In the genomic region with DNA sequence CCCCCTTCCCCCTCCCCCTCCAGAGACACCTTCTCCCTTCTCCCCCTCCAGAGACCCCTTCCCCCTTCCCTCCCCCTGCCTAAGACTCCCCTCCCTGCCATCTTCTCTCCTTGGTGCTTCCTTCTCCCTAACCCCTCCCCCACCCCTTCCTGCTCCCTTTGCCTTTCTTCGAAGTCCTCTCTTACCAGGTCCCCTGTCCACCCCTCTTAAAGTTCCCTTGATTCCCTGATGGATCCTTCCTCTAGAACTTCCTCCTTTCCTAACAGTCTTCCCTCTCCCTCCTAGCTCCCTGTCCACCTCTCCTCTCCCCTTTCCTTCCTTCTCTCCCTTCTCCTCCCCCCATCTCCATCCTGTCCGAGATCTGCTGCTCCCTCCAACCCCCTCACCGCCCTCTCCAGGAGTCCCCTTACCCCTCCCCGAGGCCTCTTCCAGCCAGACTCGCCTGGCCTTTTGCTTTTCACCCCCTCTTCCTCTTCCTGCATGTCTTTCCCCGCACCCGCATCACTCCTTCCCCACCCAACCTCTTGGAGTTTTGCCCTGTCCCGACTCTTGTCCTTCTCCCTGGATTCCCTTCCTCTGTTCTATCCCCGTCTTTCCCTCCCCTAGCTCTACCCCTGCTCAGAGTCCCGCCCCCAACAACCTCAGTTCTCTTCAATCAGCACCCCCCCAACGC, we compare ENCODE assay signal across 23 cellular contexts. TPM values are rescaled to one million over a fixed set of nuclear protein-coding genes. Genes with fewer than 3 reads are reported as not detected.
A peak's percentile ranks its signal among the peaks of the same experiment; 100 is the strongest.
DNase-seq lines count a peak whose midpoint lies in the region; ATAC-seq lines count a peak whose summit lies in the region.
"Had no signal": no experiment of that assay in that cellular context is flagged by ENCODE, and none has a peak within 500 bp of the region (broad histone marks: within the 10 kb centered on the region; RNA-seq: fewer than 3 reads in every experiment).

No MANE protein-coding gene starts in this region.

- H3K27ac Mint-ChIP-seq in activated naive CD4-positive, alpha-beta T cell treated with anti-CD3 and anti-CD28 coated beads, Interleukin-2, amount 50 U/mL, for 24 hours = peak overlapping the region; percentile 23
- no peak overlapping the region for H3K27ac Mint-ChIP-seq in activated naive CD4-positive, alpha-beta T cell treated with anti-CD3 and anti-CD28 coated beads for 36 hours
- H3K27ac Mint-ChIP-seq in activated T-helper 1 cell treated with anti-CD3 and anti-CD28 coated beads, Interleukin-12 subunit alpha, Interleukin-12 subunit beta, Interleukin-2, Interleukin-4 antibody, amounts not matched to agents 30 ng/mL and 10 ng/mL and 1 ng/mL, durations not matched to agents 14 hours and 24 hours and 36 hours = peak overlapping the region; percentile 10
- H3K27ac Mint-ChIP-seq in stimulated activated memory B cell treated with anti-CD40 and anti-IgM and Interleukin-4, amounts not matched to agents 10 μg/mL and 1 μg/mL and 100 μg/mL, for 72 hours = peak overlapping the region; percentile 88
- no peak overlapping the region for H3K27ac Mint-ChIP-seq in natural killer cell treated with Interleukin-12 subunit alpha and Interleukin-12 subunit beta and Interleukin-15 and Interleukin-18, amount 100 ng/mL, for 72 hours

- H3K27ac ChIP-seq in iPS DF 6.9 (ENCODE audit: low read length) = no peak overlapping the region
- H3K27ac ChIP-seq: PC-9, prostate gland, uterus had no signal

- H3K27me3 ChIP-seq in iPS DF 6.9 (ENCODE audit: control insufficient read depth, insufficient read depth, low read length) = peaks cover 14% of the 10 kb centered on the region; the same call in 1 of the 2 replicates

- no peak for ATAC-seq in stimulated activated memory B cell treated with anti-CD40 and anti-IgM and Interleukin-4, amounts not matched to agents 10 μg/mL and 1 μg/mL and 100 μg/mL, for 72 hours
- no peak for ATAC-seq in natural killer cell treated with Interleukin-12 subunit alpha and Interleukin-12 subunit beta and Interleukin-15 and Interleukin-18, amount 100 ng/mL, for 72 hours

- no CpG with 5 or more reads among the region's 11 CpGs for WGBS in iPS DF 6.9 (ENCODE audit: insufficient coverage, insufficient read length)

- peaks cover 50% of the 10 kb centered on the region for H3K4me1 Mint-ChIP-seq in activated naive CD4-positive, alpha-beta T cell treated with anti-CD3 and anti-CD28 coated beads, Interleukin-2, amount 50 U/mL, for 24 hours
- H3K4me1 Mint-ChIP-seq in activated naive CD4-positive, alpha-beta T cell treated with anti-CD3 and anti-CD28 coated beads for 36 hours (ENCODE audit: low read depth) = peaks cover 40% of the 10 kb centered on the region
- H3K4me1 Mint-ChIP-seq in activated T-helper 1 cell treated with anti-CD3 and anti-CD28 coated beads, Interleukin-12 subunit alpha, Interleukin-12 subunit beta, Interleukin-2, Interleukin-4 antibody, amounts not matched to agents 30 ng/mL and 10 ng/mL and 1 ng/mL, durations not matched to agents 14 hours and 24 hours and 36 hours (ENCODE audit: low read depth) = peaks cover 55% of the 10 kb centered on the region
- peaks cover 66% of the 10 kb centered on the region for H3K4me1 Mint-ChIP-seq in stimulated activated memory B cell treated with anti-CD40 and anti-IgM and Interleukin-4, amounts not matched to agents 10 μg/mL and 1 μg/mL and 100 μg/mL, for 72 hours
- H3K4me1 Mint-ChIP-seq in natural killer cell treated with Interleukin-12 subunit alpha and Interleukin-12 subunit beta and Interleukin-15 and Interleukin-18, amount 100 ng/mL, for 72 hours (ENCODE audit: low read depth in 2 of 2) = peaks cover 47% of the 10 kb centered on the region in 2 donors

- H3K4me3 Mint-ChIP-seq in activated naive CD4-positive, alpha-beta T cell treated with anti-CD3 and anti-CD28 coated beads, Interleukin-2, amount 50 U/mL, for 24 hours = no peak overlapping the region
- H3K4me3 Mint-ChIP-seq in activated naive CD4-positive, alpha-beta T cell treated with anti-CD3 and anti-CD28 coated beads for 36 hours = no peak overlapping the region
- H3K4me3 Mint-ChIP-seq in activated T-helper 1 cell treated with anti-CD3 and anti-CD28 coated beads, Interleukin-12 subunit alpha, Interleukin-12 subunit beta, Interleukin-2, Interleukin-4 antibody, amounts not matched to agents 30 ng/mL and 10 ng/mL and 1 ng/mL, durations not matched to agents 14 hours and 24 hours and 36 hours = no peak overlapping the region
- H3K4me3 Mint-ChIP-seq in stimulated activated memory B cell treated with anti-CD40 and anti-IgM and Interleukin-4, amounts not matched to agents 10 μg/mL and 1 μg/mL and 100 μg/mL, for 72 hours = peak overlapping the region; percentile 42
- H3K4me3 Mint-ChIP-seq in natural killer cell treated with Interleukin-12 subunit alpha and Interleukin-12 subunit beta and Interleukin-15 and Interleukin-18, amount 100 ng/mL, for 72 hours = no peak overlapping the region
- H3K4me3 Mint-ChIP-seq: B cell had no signal

- H3K9me3 Mint-ChIP-seq in activated naive CD4-positive, alpha-beta T cell treated with anti-CD3 and anti-CD28 coated beads, Interleukin-2, amount 50 U/mL, for 24 hours = no peaks in the 10 kb centered on the region
- no peaks in the 10 kb centered on the region for H3K9me3 Mint-ChIP-seq in activated naive CD4-positive, alpha-beta T cell treated with anti-CD3 and anti-CD28 coated beads for 36 hours
- no peaks in the 10 kb centered on the region for H3K9me3 Mint-ChIP-seq in activated T-helper 1 cell treated with anti-CD3 and anti-CD28 coated beads, Interleukin-12 subunit alpha, Interleukin-12 subunit beta, Interleukin-2, Interleukin-4 antibody, amounts not matched to agents 30 ng/mL and 10 ng/mL and 1 ng/mL, durations not matched to agents 14 hours and 24 hours and 36 hours
- peaks cover 3% of the 10 kb centered on the region for H3K9me3 Mint-ChIP-seq in stimulated activated memory B cell treated with anti-CD40 and anti-IgM and Interleukin-4, amounts not matched to agents 10 μg/mL and 1 μg/mL and 100 μg/mL, for 72 hours
- H3K9me3 Mint-ChIP-seq in natural killer cell treated with Interleukin-12 subunit alpha and Interleukin-12 subunit beta and Interleukin-15 and Interleukin-18, amount 100 ng/mL, for 72 hours = no peaks in the 10 kb centered on the region

- no peaks in the 10 kb centered on the region; the same call in 1 of the 2 replicates for H3K9me3 ChIP-seq in iPS DF 6.9 (ENCODE audit: control insufficient read depth, insufficient read depth, low read length)
- H3K9me3 ChIP-seq: Caco-2, prostate gland, uterus had no signal

- peaks cover 4% of the 10 kb centered on the region for H3K4me1 ChIP-seq in iPS DF 6.9 (ENCODE audit: control insufficient read depth, insufficient read depth, low read length)

- peak overlapping the region; percentile 22; the same call in 1 of the 2 replicates for H3K4me3 ChIP-seq in iPS DF 6.9 (ENCODE audit: low read length)
- H3K4me3 ChIP-seq: PC-9, prostate gland, uterus had no signal

- H3K36me3 ChIP-seq in iPS DF 6.9 (ENCODE audit: control insufficient read depth, insufficient read depth, low read length) = peaks cover 4% of the 10 kb centered on the region; the same call in 1 of the 2 replicates
- H3K36me3 ChIP-seq: prostate gland, uterus had no signal

- no peak for DNase-seq in activated naive CD4-positive, alpha-beta T cell treated with anti-CD3 and anti-CD28 coated beads for 36 hours
- DNase-seq in activated T-helper 1 cell treated with anti-CD3 and anti-CD28 coated beads, Interleukin-12 subunit alpha, Interleukin-12 subunit beta, Interleukin-2, Interleukin-4 antibody, amounts not matched to agents 30 ng/mL and 10 ng/mL and 1 ng/mL, durations not matched to agents 14 hours and 24 hours and 36 hours (ENCODE audit: low spot score) = no peak
- DNase-seq in iPS DF 6.9 (ENCODE audit: low read depth, low spot score) = no peak
- DNase-seq in NCI-H2107 treated with DMSO at 0.1 percent for 48 hours (lab: John Stamatoyannopoulos, UW; ENCODE audit: unreplicated experiment) = no peak
- no peak for DNase-seq in natural killer cell treated with Interleukin-12 subunit alpha and Interleukin-12 subunit beta and Interleukin-15 and Interleukin-18, amount 100 ng/mL, for 72 hours (ENCODE audit: low spot score)
- DNase-seq in NCI-H2227 (lab: John Stamatoyannopoulos, UW; ENCODE audit: unreplicated experiment) = no peak
- DNase-seq: activated CD4-positive, alpha-beta T cell treated with anti-CD3 and anti-CD28 coated beads for 1 hour; activated effector memory CD4-positive, alpha-beta T cell treated with Interleukin-2 at 50 U/mL for 16 hours; amygdala; Caco-2; head of caudate nucleus; kidney glomerular epithelial cell; NCI-H1436 treated with DMSO at 0.1 percent for 48 hours; NCI-H748 treated with DMSO at 0.1 percent for 48 hours; PC-9; T1000; uterus had no signal

- no peaks in the 10 kb centered on the region for H3K36me3 Mint-ChIP-seq in activated naive CD4-positive, alpha-beta T cell treated with anti-CD3 and anti-CD28 coated beads, Interleukin-2, amount 50 U/mL, for 24 hours
- no peaks in the 10 kb centered on the region for H3K36me3 Mint-ChIP-seq in activated naive CD4-positive, alpha-beta T cell treated with anti-CD3 and anti-CD28 coated beads for 36 hours (ENCODE audit: low read depth)
- peaks cover 18% of the 10 kb centered on the region for H3K36me3 Mint-ChIP-seq in activated T-helper 1 cell treated with anti-CD3 and anti-CD28 coated beads, Interleukin-12 subunit alpha, Interleukin-12 subunit beta, Interleukin-2, Interleukin-4 antibody, amounts not matched to agents 30 ng/mL and 10 ng/mL and 1 ng/mL, durations not matched to agents 14 hours and 24 hours and 36 hours (ENCODE audit: low read depth)
- H3K36me3 Mint-ChIP-seq in stimulated activated memory B cell treated with anti-CD40 and anti-IgM and Interleukin-4, amounts not matched to agents 10 μg/mL and 1 μg/mL and 100 μg/mL, for 72 hours = peaks cover 34% of the 10 kb centered on the region
- H3K36me3 Mint-ChIP-seq in natural killer cell treated with Interleukin-12 subunit alpha and Interleukin-12 subunit beta and Interleukin-15 and Interleukin-18, amount 100 ng/mL, for 72 hours = no peaks in the 10 kb centered on the region

- CTCF ChIA-PET in activated naive CD4-positive, alpha-beta T cell treated with anti-CD3 and anti-CD28 coated beads for 36 hours (lab: Charles Lee) = interaction anchor here (0.6 to 1.6 kb wide), 2 partner anchors 17 to 250 kb away, joined by 3 to 4 read pairs; no protein-coding TSS in a partner anchor

- intact Hi-C loops in activated naive CD4-positive, alpha-beta T cell treated with anti-CD3 and anti-CD28 coated beads for 36 hours (cut with micrococcal nuclease) = loop anchor here (5.0 kb wide), 2 partner anchors 203 to 328 kb away; a partner anchor contains a TSS
- intact Hi-C loops in activated T-helper 1 cell treated with anti-CD3 and anti-CD28 coated beads, Interleukin-12 subunit alpha, Interleukin-12 subunit beta, Interleukin-2, Interleukin-4 antibody, amounts not matched to agents 30 ng/mL and 10 ng/mL and 1 ng/mL, durations not matched to agents 14 hours and 24 hours and 36 hours (cut with micrococcal nuclease) = loop anchor here (5.0 kb wide), 3 partner anchors 53 to 203 kb away; a partner anchor contains a TSS

- peaks cover 22% of the 10 kb centered on the region for H3K27me3 Mint-ChIP-seq in activated naive CD4-positive, alpha-beta T cell treated with anti-CD3 and anti-CD28 coated beads, Interleukin-2, amount 50 U/mL, for 24 hours
- H3K27me3 Mint-ChIP-seq in activated naive CD4-positive, alpha-beta T cell treated with anti-CD3 and anti-CD28 coated beads for 36 hours (ENCODE audit: low read depth) = peaks cover 36% of the 10 kb centered on the region
- H3K27me3 Mint-ChIP-seq in activated T-helper 1 cell treated with anti-CD3 and anti-CD28 coated beads, Interleukin-12 subunit alpha, Interleukin-12 subunit beta, Interleukin-2, Interleukin-4 antibody, amounts not matched to agents 30 ng/mL and 10 ng/mL and 1 ng/mL, durations not matched to agents 14 hours and 24 hours and 36 hours (ENCODE audit: insufficient read depth) = peaks cover 32% of the 10 kb centered on the region
- no peaks in the 10 kb centered on the region for H3K27me3 Mint-ChIP-seq in stimulated activated memory B cell treated with anti-CD40 and anti-IgM and Interleukin-4, amounts not matched to agents 10 μg/mL and 1 μg/mL and 100 μg/mL, for 72 hours
- H3K27me3 Mint-ChIP-seq in natural killer cell treated with Interleukin-12 subunit alpha and Interleukin-12 subunit beta and Interleukin-15 and Interleukin-18, amount 100 ng/mL, for 72 hours = peaks cover 27 to 34% of the 10 kb centered on the region in 2 donors

RNA-seq across cellular contexts. Expression of a gene that starts 3.1 kb away (rescaled TPM):
- total RNA-seq in activated naive CD4-positive, alpha-beta T cell treated with anti-CD3 and anti-CD28 coated beads for 36 hours = 1 to 10 TPM; 1.3 to 1.5 TPM
- 8.0 and 9.7 TPM in 2 replicates for total RNA-seq in activated T-helper 1 cell treated with anti-CD3 and anti-CD28 coated beads, Interleukin-12 subunit alpha, Interleukin-12 subunit beta, Interleukin-2, Interleukin-4 antibody, amounts not matched to agents 30 ng/mL and 10 ng/mL and 1 ng/mL, durations not matched to agents 14 hours and 24 hours and 36 hours
- total RNA-seq in natural killer cell treated with Interleukin-12 subunit alpha and Interleukin-12 subunit beta and Interleukin-15 and Interleukin-18, amount 100 ng/mL, for 72 hours = 1 to 10 TPM; 3.4 to 3.8 TPM
- total RNA-seq: A172 had no signal

RNA-seq across cellular contexts. Expression of a gene that starts 31.8 kb away (rescaled TPM):
- total RNA-seq in activated naive CD4-positive, alpha-beta T cell treated with anti-CD3 and anti-CD28 coated beads for 36 hours = 1 to 10 TPM; 6.4 to 7.0 TPM
- total RNA-seq in activated T-helper 1 cell treated with anti-CD3 and anti-CD28 coated beads, Interleukin-12 subunit alpha, Interleukin-12 subunit beta, Interleukin-2, Interleukin-4 antibody, amounts not matched to agents 30 ng/mL and 10 ng/mL and 1 ng/mL, durations not matched to agents 14 hours and 24 hours and 36 hours = 2.3 and 3.0 TPM in 2 replicates
- 1 to 10 TPM; 1.4 to 3.2 TPM for total RNA-seq in natural killer cell treated with Interleukin-12 subunit alpha and Interleukin-12 subunit beta and Interleukin-15 and Interleukin-18, amount 100 ng/mL, for 72 hours
- total RNA-seq: PC-9 had no signal

RNA-seq across cellular contexts. Expression of a gene that starts 52.3 kb away (rescaled TPM):
- 10 to 100 TPM; 55.7 to 57.9 TPM for total RNA-seq in activated naive CD4-positive, alpha-beta T cell treated with anti-CD3 and anti-CD28 coated beads for 36 hours
- 68.4 and 75.6 TPM in 2 replicates for total RNA-seq in activated T-helper 1 cell treated with anti-CD3 and anti-CD28 coated beads, Interleukin-12 subunit alpha, Interleukin-12 subunit beta, Interleukin-2, Interleukin-4 antibody, amounts not matched to agents 30 ng/mL and 10 ng/mL and 1 ng/mL, durations not matched to agents 14 hours and 24 hours and 36 hours
- total RNA-seq in natural killer cell treated with Interleukin-12 subunit alpha and Interleukin-12 subunit beta and Interleukin-15 and Interleukin-18, amount 100 ng/mL, for 72 hours = 100 to 1,000 TPM in 1 of 2 donors, 10 to 100 TPM in 1; 73.6 to 131 TPM
- total RNA-seq: A172, M059J, PC-9 had no signal

RNA-seq across cellular contexts. Expression of a gene that starts 57.1 kb away (rescaled TPM):
- total RNA-seq in activated naive CD4-positive, alpha-beta T cell treated with anti-CD3 and anti-CD28 coated beads for 36 hours = 1 to 10 TPM; 3.1 to 3.7 TPM
- 55.4 and 61.6 TPM in 2 replicates for total RNA-seq in activated T-helper 1 cell treated with anti-CD3 and anti-CD28 coated beads, Interleukin-12 subunit alpha, Interleukin-12 subunit beta, Interleukin-2, Interleukin-4 antibody, amounts not matched to agents 30 ng/mL and 10 ng/mL and 1 ng/mL, durations not matched to agents 14 hours and 24 hours and 36 hours
- total RNA-seq in natural killer cell treated with Interleukin-12 subunit alpha and Interleukin-12 subunit beta and Interleukin-15 and Interleukin-18, amount 100 ng/mL, for 72 hours = 10 to 100 TPM; 10.6 to 26.1 TPM
- total RNA-seq: Caco-2, PC-9, prostate gland had no signal

Comparison
In these comparisons a context has a peak if more than half of its experiments do, and no peak if none do; other contexts are left out.
1. H3K27ac Mint-ChIP-seq: peak in activated naive CD4-positive, alpha-beta T cell treated with anti-CD3 and anti-CD28 coated beads, Interleukin-2, amount 50 U/mL, for 24 hours (single experiment), activated T-helper 1 cell treated with anti-CD3 and anti-CD28 coated beads, Interleukin-12 subunit alpha, Interleukin-12 subunit beta, Interleukin-2, Interleukin-4 antibody, amounts not matched to agents 30 ng/mL and 10 ng/mL and 1 ng/mL, durations not matched to agents 14 hours and 24 hours and 36 hours (single experiment) and stimulated activated memory B cell treated with anti-CD40 and anti-IgM and Interleukin-4, amounts not matched to agents 10 μg/mL and 1 μg/mL and 100 μg/mL, for 72 hours (single experiment); none in activated naive CD4-positive, alpha-beta T cell treated with anti-CD3 and anti-CD28 coated beads for 36 hours (single experiment) and natural killer cell treated with Interleukin-12 subunit alpha and Interleukin-12 subunit beta and Interleukin-15 and Interleukin-18, amount 100 ng/mL, for 72 hours (0 of 2).